Comparison of ENCODE assay signal across 7 cellular contexts in the genomic region with DNA sequence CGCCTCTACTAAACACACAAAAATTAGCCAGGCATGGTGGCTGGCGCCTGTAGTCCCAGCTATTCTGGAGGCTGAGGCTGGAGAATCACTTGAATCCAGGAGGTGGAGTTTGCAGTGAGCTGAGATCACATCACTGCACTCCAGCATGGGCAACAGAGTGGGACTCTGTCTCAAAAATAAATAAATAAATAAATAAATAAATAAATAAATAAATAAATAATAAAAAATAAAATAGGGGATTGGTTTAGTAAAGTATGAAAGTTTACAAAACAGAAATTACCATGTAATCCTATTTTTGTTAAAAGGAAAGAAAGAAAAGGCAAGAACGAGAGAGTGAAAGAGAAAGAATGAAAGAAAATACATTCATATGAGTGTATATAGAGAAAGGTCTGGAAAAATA. TPM values are rescaled to one million over a fixed set of nuclear protein-coding genes. Genes with fewer than 3 reads are reported as not detected.
DNase-seq lines count a peak whose midpoint lies in the region; ATAC-seq, FAIRE-seq and TF ChIP-seq lines count a peak whose summit lies in the region.
"Not testable (repeated sequence)": the region's sequence is repeated elsewhere in the genome, so short reads cannot be mapped to it uniquely, and the experiment has no call there.

No MANE protein-coding gene starts in this region.

- H3K27ac Mint-ChIP-seq in T-helper 2 cell treated with Interferon-gamma antibody and Interleukin-4, amounts not matched to agents 5 μg/mL and 100 μg/mL, for 36 hours: peak overlapping the region; percentile 28
- H3K27ac Mint-ChIP-seq in WTC11: not testable (repeated sequence)

- H3K4me1 ChIP-seq in A549 (peaks cover 19% of the 10 kb centered on the region), neutrophil (ENCODE audit: control insufficient read depth in 1 of 2, insufficient read depth in 1 of 2, low read depth in 1 of 2, low read length in 1 of 2) (peaks cover 91 to 97% of the 10 kb centered on the region in 2 experiments)
- not testable (repeated sequence) for H3K4me1 ChIP-seq in HEK293 (ENCODE audit: control insufficient read depth, insufficient read depth, low read length); right atrium auricular region

- H3K4me1 Mint-ChIP-seq in T-helper 2 cell treated with Interferon-gamma antibody and Interleukin-4, amounts not matched to agents 5 μg/mL and 100 μg/mL, for 36 hours (ENCODE audit: low read depth): peaks cover 32% of the 10 kb centered on the region
- not testable (repeated sequence) for H3K4me1 Mint-ChIP-seq in WTC11

- H3K27ac ChIP-seq in A549; HEK293 (ENCODE audit: extremely low read depth, low read depth, low read length); right atrium auricular region: not testable (repeated sequence)
- peak overlapping the region; percentile 99 for H3K27ac ChIP-seq in neutrophil

- not testable (repeated sequence) for DNase-seq in A549 (ENCODE audit: low read depth in 1 of 2, low spot score in 1 of 2); T-helper 2 cell treated with Interferon-gamma antibody and Interleukin-4, amounts not matched to agents 5 μg/mL and 100 μg/mL, for 36 hours (ENCODE audit: low spot score); WTC11 (ENCODE audit: low spot score)
- DNase-seq in DMS114 treated with DMSO at 0.1 percent for 48 hours (lab: John Stamatoyannopoulos, UW; ENCODE audit: unreplicated experiment) (peak; percentile 7), right atrium auricular region (ENCODE audit: low spot score) (peak; percentile 11)

- not testable (repeated sequence) for TF ChIP-seq POLR2A in A549 (IDR thresholded peaks at IDR 0.05; ENCODE audit: low read length)

- not testable (repeated sequence) for H3K4me3 ChIP-seq in A549; HEK293 (ENCODE audit: low read depth, low read length); right atrium auricular region; neutrophil (ENCODE audit: low read depth in 1 of 2, low read length in 1 of 2)

- not testable (repeated sequence) for FAIRE-seq in A549 (lab: Jason Lieb, UNC)

- ATAC-seq in A549, WTC11: not testable (repeated sequence)

- TF ChIP-seq EP300 in A549 (IDR thresholded peaks at IDR 0.05): not testable (repeated sequence)

- not testable (repeated sequence) for H3K9me3 Mint-ChIP-seq in T-helper 2 cell treated with Interferon-gamma antibody and Interleukin-4, amounts not matched to agents 5 μg/mL and 100 μg/mL, for 36 hours; WTC11

- H3K27me3 Mint-ChIP-seq in T-helper 2 cell treated with Interferon-gamma antibody and Interleukin-4, amounts not matched to agents 5 μg/mL and 100 μg/mL, for 36 hours (ENCODE audit: low read depth); WTC11 (ENCODE audit: low read depth): not testable (repeated sequence)

- H3K9me3 ChIP-seq in A549; HEK293 (ENCODE audit: control insufficient read depth, insufficient read depth, low read depth, low read length); right atrium auricular region; neutrophil: not testable (repeated sequence)

- POLR2A ChIA-PET in A549 (lab: Yijun Ruan, JAX); HEK293 (lab: Yijun Ruan, JAX); WTC11 (lab: Charles Lee): not testable (repeated sequence)

- not testable (repeated sequence) for TF ChIP-seq CTCF in A549 (IDR thresholded peaks at IDR 0.05); HEK293 (tag by site-specific recombination; IDR thresholded peaks at IDR 0.05); WTC11 (IDR thresholded peaks at IDR 0.05); right atrium auricular region (IDR thresholded peaks at IDR 0.05); neutrophil (IDR thresholded peaks at IDR 0.05)

- not testable (repeated sequence) for H3K4me3 Mint-ChIP-seq in T-helper 2 cell treated with Interferon-gamma antibody and Interleukin-4, amounts not matched to agents 5 μg/mL and 100 μg/mL, for 36 hours; WTC11

- CTCF ChIA-PET in A549 (lab: Yijun Ruan, JAX): interaction anchor here (0.9 to 1.8 kb wide), 2 partner anchors 14 to 27 kb away, joined by 4 read pairs; no protein-coding TSS in a partner anchor
- CTCF ChIA-PET in HEK293 (lab: Yijun Ruan, JAX); WTC11 (lab: Charles Lee): not testable (repeated sequence)

- not testable (repeated sequence) for TF ChIP-seq RAD21 in A549 (conservative IDR thresholded peaks at IDR 0.05 in 1 of 2, IDR thresholded peaks at IDR 0.05 in 1 of 2)

- 82% methylated on average over 3 of the region's 3 CpGs for WGBS in A549 (ENCODE audit: missing lambda C conversion rate)

- not testable (repeated sequence) for H3K36me3 ChIP-seq in HEK293 (ENCODE audit: control insufficient read depth in 2 of 2, insufficient read depth in 1 of 2, low read length in 2 of 2); right atrium auricular region; neutrophil

- H3K36me3 Mint-ChIP-seq in T-helper 2 cell treated with Interferon-gamma antibody and Interleukin-4, amounts not matched to agents 5 μg/mL and 100 μg/mL, for 36 hours (ENCODE audit: low read depth); WTC11: not testable (repeated sequence)

- H3K4me2 ChIP-seq in A549: not testable (repeated sequence)

- not testable (repeated sequence) for H3K27me3 ChIP-seq in right atrium auricular region, neutrophil

TF ChIP-seq in A549, 52 proteins besides CTCF, POLR2A, EP300 and RAD21:
- TF ChIP-seq ZC3H11A (IDR thresholded peaks at IDR 0.05): peak; percentile 86

TF ChIP-seq in HEK293, 187 proteins besides CTCF, POLR2A, EP300 and RAD21 (continues in another document):
- TF ChIP-seq ZNF341 (tag by site-specific recombination; IDR thresholded peaks at IDR 0.05; ENCODE audit: low read depth) (0 out of 2 replicates have a peak, but pooled peaks have one; percentile 14), ZNF623 (tag by site-specific recombination; IDR thresholded peaks at IDR 0.05) (peak; percentile 86), ZNF202 (tag by site-specific recombination; IDR thresholded peaks at IDR 0.05; ENCODE audit: borderline replicate concordance) (peak; percentile 54; the same call in 1 of the 2 replicates), ZNF629 (tag by site-specific recombination; IDR thresholded peaks at IDR 0.05) (peak; percentile 66)

TF ChIP-seq in WTC11, 78 proteins besides CTCF, POLR2A, EP300 and RAD21:
- peak; percentile 46; the same call in 1 of the 2 replicates for TF ChIP-seq HMGA2 (CRISPR knock-in tag; IDR thresholded peaks at IDR 0.05)

RNA-seq across cellular contexts. Expression of gene ASPRV1, which starts 10.8 kb away (rescaled TPM):
- polyA plus RNA-seq in A549 (2011; rRNA removed): 0.36 and 0.57 TPM in 2 replicates
- 0.22 and 0.27 TPM in 2 replicates for polyA plus RNA-seq in A549 (2012; cell fraction: cytosol; rRNA removed)
- 0.43 and 0.48 TPM in 2 replicates for polyA plus RNA-seq in A549 (2012; cell fraction: nucleus; rRNA removed)
- polyA plus RNA-seq in A549 (2017; fragmentation: RNase III; extraction: RNeasy Plus Mini Kit Qiagen cat#74134 plus additional on column Dnase treatment): 0.30 to 0.36 TPM (median 0.31 TPM) in 3 replicates
- 0.21 and 0.63 TPM in 2 replicates for polyA minus RNA-seq in A549 (2011; rRNA and poly(A)+ RNA removed)
- total RNA-seq in WTC11 (2021): 0.73 to 1.3 TPM (median 1.1 TPM) in 3 replicates
- under 1 TPM; 0.33 to 0.83 TPM for total RNA-seq in right atrium auricular region

RNA-seq across cellular contexts. Expression of gene MXD1, which starts 35.8 kb away (rescaled TPM):
- polyA plus RNA-seq in A549 (2011; rRNA removed) (7.4 and 8.3 TPM in 2 replicates), A549 (2017; fragmentation: RNase III; extraction: RNeasy Plus Mini Kit Qiagen cat#74134 plus additional on column Dnase treatment) (2.0 to 2.5 TPM (median 2.0 TPM) in 3 replicates)
- 1.8 and 1.9 TPM in 2 replicates for polyA plus RNA-seq in A549 (2012; cell fraction: cytosol; rRNA removed)
- 2.6 and 4.1 TPM in 2 replicates for polyA plus RNA-seq in A549 (2012; cell fraction: nucleus; rRNA removed)
- 4.3 TPM in 2 replicates for polyA minus RNA-seq in A549 (2011; rRNA and poly(A)+ RNA removed)
- total RNA-seq in WTC11 (2021) (1.5 to 2.3 TPM (median 1.6 TPM) in 3 replicates), right atrium auricular region (1 to 10 TPM; 4.4 to 4.7 TPM)

RNA-seq across cellular contexts. Expression of gene SNRNP27, which starts 56.9 kb away (rescaled TPM):
- polyA plus RNA-seq in A549 (2011; rRNA removed) (53.0 and 115 TPM in 2 replicates), A549 (2017; fragmentation: RNase III; extraction: RNeasy Plus Mini Kit Qiagen cat#74134 plus additional on column Dnase treatment) (90.8 to 97.5 TPM (median 92.1 TPM) in 3 replicates)
- polyA plus RNA-seq in A549 (2012; cell fraction: cytosol; rRNA removed): 26.5 and 43.2 TPM in 2 replicates
- 10.7 and 11.1 TPM in 2 replicates for polyA plus RNA-seq in A549 (2012; cell fraction: nucleus; rRNA removed)
- 9.0 and 10.0 TPM in 2 replicates for polyA minus RNA-seq in A549 (2011; rRNA and poly(A)+ RNA removed)
- total RNA-seq in WTC11 (2021) (38.4 to 45.9 TPM (median 39.9 TPM) in 3 replicates), right atrium auricular region (10 to 100 TPM; 61.7 to 73.3 TPM)
